ENCODE assay signal across 18 cellular contexts in genomic region chr13:63304497-63304896, GRCh38.
A peak's percentile ranks its signal among the peaks of the same experiment; 100 is the strongest.
DNase-seq lines count a peak whose midpoint lies in the region; ATAC-seq, FAIRE-seq and TF ChIP-seq lines count a peak whose summit lies in the region.
"Had no signal": no experiment of that assay in that cellular context is flagged by ENCODE, and none has a peak within 500 bp of the region (broad histone marks: within the 10 kb centered on the region; RNA-seq: fewer than 3 reads in every experiment).

No MANE protein-coding gene starts in this region.

- no peak for ATAC-seq in stimulated activated naive CD8-positive, alpha-beta T cell treated with anti-CD3 and anti-CD28 coated beads, Interleukin-15, amount 100 ng/mL, for 72 hours
- ATAC-seq: A549, HCT116 had no signal

- no peak overlapping the region for H3K27ac Mint-ChIP-seq in stimulated activated naive CD8-positive, alpha-beta T cell treated with anti-CD3 and anti-CD28 coated beads, Interleukin-15, amount 100 ng/mL, for 72 hours
- H3K27ac Mint-ChIP-seq: IgD-negative memory B cell had no signal

- no peak for TF ChIP-seq CTCF in D721Med (IDR thresholded peaks at IDR 0.05; ENCODE audit: insufficient read depth, missing control alignments)

- no peak overlapping the region for H3K27ac ChIP-seq in substantia nigra (ENCODE audit: low read depth, low read length, poor library complexity, severe bottlenecking)
- H3K27ac ChIP-seq: A549, BLaER1, GM23248 had no signal

- DNase-seq in D721Med (ENCODE audit: insufficient read length, low spot score) (no peak), DMS53 (lab: John Stamatoyannopoulos, UW) (peak; percentile 61), MV-4-11 (lab: John Stamatoyannopoulos, UW) (peak; percentile 27), NCI-H460 (ENCODE audit: extremely low read depth, low read depth) (peak; percentile 64), nucleus accumbens (lab: John Stamatoyannopoulos, UW) (no peak), substantia nigra (lab: John Stamatoyannopoulos, UW) (no peak)
- no peak for DNase-seq in stimulated activated naive CD8-positive, alpha-beta T cell treated with anti-CD3 and anti-CD28 coated beads, Interleukin-15, amount 100 ng/mL, for 72 hours
- DNase-seq: DMS 273 treated with DMSO at 0.1 percent for 48 hours, DMS79 treated with DMSO at 0.1 percent for 48 hours, EL, GM23248 had no signal

- H3K27me3 Mint-ChIP-seq in stimulated activated naive CD8-positive, alpha-beta T cell treated with anti-CD3 and anti-CD28 coated beads, Interleukin-15, amount 100 ng/mL, for 72 hours = no peaks in the 10 kb centered on the region
- H3K27me3 Mint-ChIP-seq: IgD-negative memory B cell had no signal

- H3K9me3 Mint-ChIP-seq in stimulated activated naive CD8-positive, alpha-beta T cell treated with anti-CD3 and anti-CD28 coated beads, Interleukin-15, amount 100 ng/mL, for 72 hours = peaks cover 0 to 8% of the 10 kb centered on the region in 2 donors

- no peaks in the 10 kb centered on the region for H3K4me1 Mint-ChIP-seq in stimulated activated naive CD8-positive, alpha-beta T cell treated with anti-CD3 and anti-CD28 coated beads, Interleukin-15, amount 100 ng/mL, for 72 hours
- H3K4me1 Mint-ChIP-seq: IgD-negative memory B cell had no signal

- no peak overlapping the region for H3K4me3 Mint-ChIP-seq in stimulated activated naive CD8-positive, alpha-beta T cell treated with anti-CD3 and anti-CD28 coated beads, Interleukin-15, amount 100 ng/mL, for 72 hours
- H3K4me3 Mint-ChIP-seq: IgD-negative memory B cell had no signal

- peak; percentile 48 for FAIRE-seq in D721Med (lab: Jason Lieb, UNC)
- FAIRE-seq: A549, G401.6, GM12891, H54 had no signal

Comparison
In these comparisons a context has a peak if more than half of its experiments do, and no peak if none do; other contexts are left out.
1. DNase-seq: peak in DMS53 (single experiment), MV-4-11 (single experiment) and NCI-H460 (single experiment); none in D721Med (single experiment), stimulated activated naive CD8-positive, alpha-beta T cell treated with anti-CD3 and anti-CD28 coated beads, Interleukin-15, amount 100 ng/mL, for 72 hours (0 of 2), nucleus accumbens (0 of 56) and substantia nigra (0 of 49).